28 cellular contexts compared by ENCODE assay signal in the genomic region with DNA sequence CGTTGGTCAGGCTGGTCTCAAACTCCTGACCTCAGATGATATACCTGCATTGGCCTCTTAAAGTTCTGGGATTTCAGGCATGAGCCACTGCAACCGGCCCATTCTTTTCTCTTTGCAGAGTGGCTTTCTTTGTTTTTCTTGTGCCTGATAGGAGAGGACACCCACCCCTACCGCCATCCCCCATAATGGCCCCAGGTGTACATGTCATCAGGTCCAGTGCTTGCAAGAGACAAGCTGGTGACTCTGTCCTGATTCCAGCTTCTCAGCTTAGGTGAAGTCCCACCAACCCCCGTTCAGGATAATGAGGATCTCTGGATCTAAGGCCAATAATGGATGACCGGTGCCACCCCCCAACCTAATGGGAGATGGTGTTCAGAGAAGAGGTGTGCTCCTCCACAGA. TPM values are rescaled to one million over a fixed set of nuclear protein-coding genes. Genes with fewer than 3 reads are reported as not detected.
"Had no signal": no experiment of that assay in that cellular context is flagged by ENCODE, and none has a peak within 500 bp of the region (broad histone marks: within the 10 kb centered on the region; RNA-seq: fewer than 3 reads in every experiment).

No MANE protein-coding gene starts in this region.

- DNase-seq: activated CD4-positive, alpha-beta T cell treated with anti-CD3 and anti-CD28 coated beads, Interleukin-2, amount 10 ng/mL, durations not matched to agents 24 days and 14 days; activated CD4-positive, alpha-beta T cell treated with anti-CD3 and anti-CD28 coated beads, Interleukin-2, amount 50 U/mL, for 4 hours; activated CD8-positive, alpha-beta memory T cell treated with anti-CD3 and anti-CD28 coated beads, Interleukin-2, amount 50 U/mL, for 48 hours; activated CD8-positive, alpha-beta T cell treated with anti-CD3 and anti-CD28 coated beads for 36 hours; activated effector memory CD4-positive, alpha-beta T cell treated with anti-CD3 and anti-CD28 coated beads, Interleukin-2, amount 50 U/mL, for 16 hours; activated naive CD4-positive, alpha-beta T cell; activated naive CD4-positive, alpha-beta T cell treated with anti-CD3 and anti-CD28 coated beads, Interleukin-2, amount 50 U/mL, for 16 hours; activated naive CD8-positive, alpha-beta T cell treated with anti-CD3 and anti-CD28 coated beads for 36 hours; activated T-cell treated with anti-CD3 and anti-CD28 coated beads, Interleukin-2, amount 50 U/mL, for 48 hours; amniotic stem cell; aorta; MM.1S; MV-4-11; NCI-H1092; NCI-H1436 treated with DMSO at 0.1 percent for 48 hours; NCI-H1694 treated with DMSO at 0.1 percent for 48 hours; NCI-H2029; NCI-H345; NCI-H524 treated with DMSO at 0.1 percent for 48 hours; SHP77; SJCRH30; T1000; WERI-Rb-1 had no signal

- H3K4me3 ChIP-seq: breast epithelium, SJCRH30, SK-N-MC had no signal

- H3K4me2 ChIP-seq: KMS-11 had no signal

- H3K36me3 ChIP-seq: breast epithelium, SJCRH30 had no signal

- H3K36me3 Mint-ChIP-seq: activated naive CD8-positive, alpha-beta T cell treated with anti-CD3 and anti-CD28 coated beads for 36 hours had no signal

- ATAC-seq: activated CD8-positive, alpha-beta T cell treated with anti-CD3 and anti-CD28 coated beads for 36 hours; Panc1 had no signal

- H3K4me3 Mint-ChIP-seq: activated CD4-positive, alpha-beta T cell treated with anti-CD3 and anti-CD28 coated beads, Interleukin-2, amount 10 ng/mL, durations not matched to agents 24 days and 14 days; activated CD8-positive, alpha-beta T cell treated with anti-CD3 and anti-CD28 coated beads for 36 hours; activated naive CD8-positive, alpha-beta T cell treated with anti-CD3 and anti-CD28 coated beads for 36 hours had no signal

- H3K9me3 Mint-ChIP-seq: activated CD4-positive, alpha-beta T cell treated with anti-CD3 and anti-CD28 coated beads, Interleukin-2, amount 10 ng/mL, durations not matched to agents 24 days and 14 days; activated CD8-positive, alpha-beta T cell treated with anti-CD3 and anti-CD28 coated beads for 36 hours; activated naive CD8-positive, alpha-beta T cell treated with anti-CD3 and anti-CD28 coated beads for 36 hours had no signal

- H3K4me1 ChIP-seq: breast epithelium had no signal

- H3K27ac ChIP-seq: breast epithelium, KMS-11, SJCRH30, SK-N-MC, WERI-Rb-1 had no signal

- H3K9ac ChIP-seq: KMS-11 had no signal

- H3K27ac Mint-ChIP-seq: activated CD4-positive, alpha-beta T cell treated with anti-CD3 and anti-CD28 coated beads, Interleukin-2, amount 10 ng/mL, durations not matched to agents 24 days and 14 days; activated CD8-positive, alpha-beta T cell treated with anti-CD3 and anti-CD28 coated beads for 36 hours; activated naive CD8-positive, alpha-beta T cell treated with anti-CD3 and anti-CD28 coated beads for 36 hours had no signal

- H3K9me3 ChIP-seq: breast epithelium, SJCRH30 had no signal

RNA-seq across cellular contexts. Expression of gene AIF1L, which starts 2.3 kb away (rescaled TPM):
- total RNA-seq: LHCN-M2 had no signal
